In genomic region chr3:147216143-147216673, GRCh38 we compare ENCODE assay signal across 16 cellular contexts.
"Had no signal": no experiment of that assay in that cellular context is flagged by ENCODE, and none has a peak within 500 bp of the region (broad histone marks: within the 10 kb centered on the region; RNA-seq: fewer than 3 reads in every experiment).

No MANE protein-coding gene starts in this region.

- DNase-seq: activated CD4-positive, alpha-beta T cell treated with anti-CD3 and anti-CD28 coated beads, Interleukin-2, amount 10 ng/mL, durations not matched to agents 7 days and 5 days; activated CD4-positive, CD25-positive, alpha-beta regulatory T cell treated with anti-CD3 and anti-CD28 coated beads, Interleukin-2, amount 50 U/mL, for 72 hours; activated CD8-positive, alpha-beta T cell treated with anti-CD3 and anti-CD28 coated beads for 36 hours; activated gamma-delta T cell treated with Interleukin-2 at 50 U/mL for 16 hours; activated T-cell treated with anti-CD3 and anti-CD28 coated beads, Interleukin-2, amount 50 U/mL, for 1 hour; aorta; heart left ventricle; left cardiac atrium; ovary; spleen; stimulated activated CD4-positive, alpha-beta T cell treated with anti-CD3 and anti-CD28 coated beads, Interleukin-4, amount 100 ng/mL, for 24 hours; stimulated activated naive CD8-positive, alpha-beta T cell treated with anti-CD3 and anti-CD28 coated beads, Interleukin-15, Interleukin-2, amounts not matched to agents 100 U/mL and 50 U/mL, for 24 hours; thyroid gland; upper lobe of right lung; WERI-Rb-1 had no signal

- ATAC-seq: activated CD8-positive, alpha-beta T cell treated with anti-CD3 and anti-CD28 coated beads for 36 hours; heart left ventricle; left cardiac atrium; natural killer cell treated with Interleukin-12 subunit alpha and Interleukin-12 subunit beta and Interleukin-15 and Interleukin-18, amount 100 ng/mL, for 72 hours; stimulated activated naive CD8-positive, alpha-beta T cell treated with anti-CD3 and anti-CD28 coated beads, Interleukin-15, Interleukin-2, amounts not matched to agents 100 U/mL and 50 U/mL, for 24 hours; upper lobe of right lung had no signal
